In genomic region chr10:6382081-6382480, GRCh38 we compare ENCODE assay signal across 8 cellular contexts.
DNase-seq lines count a peak whose midpoint lies in the region; ATAC-seq, FAIRE-seq and TF ChIP-seq lines count a peak whose summit lies in the region.

No MANE protein-coding gene starts in this region.

- no peaks in the 10 kb centered on the region for H4K20me1 ChIP-seq in PC-3 (ENCODE audit: low read length)

- no TSS peak for BruUV-seq in PC-3 (replicated peaks; lab: Mats Ljungman, UMichigan)

- no peaks in the 10 kb centered on the region; the same call in 1 of the 2 replicates for H3K4me1 ChIP-seq in PC-3 (ENCODE audit: insufficient read depth, low read length)

- CTCF ChIA-PET in activated naive CD4-positive, alpha-beta T cell treated with anti-CD3 and anti-CD28 coated beads for 36 hours (lab: Charles Lee), result interaction anchor here (0.6 to 3.0 kb wide), 4 partner anchors 13 to 183 kb away, joined by 3 to 19 read pairs (median 4); no protein-coding TSS in a partner anchor
- CTCF ChIA-PET in PC-3 (lab: Charles Lee), result no interaction called here

- peak overlapping the region; percentile 38 for H3K4me3 Mint-ChIP-seq in activated naive CD4-positive, alpha-beta T cell treated with anti-CD3 and anti-CD28 coated beads for 36 hours

- POLR2A ChIA-PET in PC-3 (lab: Charles Lee; ENCODE audit: unreplicated experiment), result no interaction called here

- H3K9me3 ChIP-seq in PC-3 (ENCODE audit: low read length), result no peaks in the 10 kb centered on the region

- ATAC-seq in GM19328 (IDR thresholded peaks at IDR 0.05; ENCODE audit: unreplicated experiment), result peak; percentile 73
- ATAC-seq in PC-3, result no peak

- no peaks in the 10 kb centered on the region for H3K27me3 Mint-ChIP-seq in activated naive CD4-positive, alpha-beta T cell treated with anti-CD3 and anti-CD28 coated beads for 36 hours (ENCODE audit: low read depth)

- H3K27ac Mint-ChIP-seq in activated naive CD4-positive, alpha-beta T cell treated with anti-CD3 and anti-CD28 coated beads for 36 hours, result peak overlapping the region; percentile 70

- peaks cover 35% of the 10 kb centered on the region for H3K9me3 Mint-ChIP-seq in activated naive CD4-positive, alpha-beta T cell treated with anti-CD3 and anti-CD28 coated beads for 36 hours

- intact Hi-C loops in activated naive CD4-positive, alpha-beta T cell treated with anti-CD3 and anti-CD28 coated beads for 36 hours (cut with micrococcal nuclease), result loop anchor here (1.0 kb wide), 2 partner anchors 34 to 112 kb away; no protein-coding TSS in a partner anchor
- intact Hi-C loops in PC-3 (cut with micrococcal nuclease), result no loop called here

- peak; percentile 78 for DNase-seq in KG1 (lab: John Stamatoyannopoulos, UW)
- peak; percentile 80 for DNase-seq in activated naive CD4-positive, alpha-beta T cell treated with anti-CD3 and anti-CD28 coated beads for 36 hours
- peak; percentile 58 for DNase-seq in midbrain (lab: John Stamatoyannopoulos, UW)
- no peak for DNase-seq in PC-3
- DNase-seq in SKM-1 treated with dmso at 0.1 percent for 144 hours (lab: John Stamatoyannopoulos, UW; ENCODE audit: unreplicated experiment), result no peak
- DNase-seq in NCI-H2107 treated with DMSO at 0.1 percent for 48 hours (lab: John Stamatoyannopoulos, UW; ENCODE audit: unreplicated experiment), result no peak
- no peak for DNase-seq in HTR-8/SVneo (ENCODE audit: insufficient read length, low spot score)

- no peaks in the 10 kb centered on the region for H3K79me2 ChIP-seq in PC-3 (ENCODE audit: low read length)

- H3K36me3 ChIP-seq in PC-3 (ENCODE audit: low read depth, low read length), result no peaks in the 10 kb centered on the region

- H3F3A ChIP-seq in PC-3 (ENCODE audit: low read length, unreplicated experiment), result no peaks in the 10 kb centered on the region

- no peak overlapping the region for H3K4me3 ChIP-seq in PC-3 (ENCODE audit: low read length)

- FAIRE-seq in HTR-8/SVneo (lab: Jason Lieb, UNC), result no peak

- H3K4me2 ChIP-seq in PC-3 (ENCODE audit: low read length), result no peak overlapping the region

- H3K4me1 Mint-ChIP-seq in activated naive CD4-positive, alpha-beta T cell treated with anti-CD3 and anti-CD28 coated beads for 36 hours (ENCODE audit: low read depth), result peaks cover 27% of the 10 kb centered on the region

- no peaks in the 10 kb centered on the region for H3K27me3 ChIP-seq in PC-3 (ENCODE audit: low read length)

- no peak overlapping the region for H3K27ac ChIP-seq in PC-3 (ENCODE audit: low read length)

- no peak overlapping the region for H2AFZ ChIP-seq in PC-3 (ENCODE audit: low read length)

- H3K9me2 ChIP-seq in PC-3 (replicated peaks; ENCODE audit: low read length), result no peaks in the 10 kb centered on the region

- TF ChIP-seq CTCF in PC-3 (conservative IDR thresholded peaks at IDR 0.05; ENCODE audit: low read depth, low read length), result no peak

- H3K36me3 Mint-ChIP-seq in activated naive CD4-positive, alpha-beta T cell treated with anti-CD3 and anti-CD28 coated beads for 36 hours (ENCODE audit: low read depth), result peaks cover 25% of the 10 kb centered on the region

- no peak overlapping the region for H3K9ac ChIP-seq in PC-3 (ENCODE audit: low read length)

Comparison
In these comparisons a context has a peak if more than half of its experiments do, and no peak if none do; other contexts are left out.
1. DNase-seq: peak in KG1 (single experiment), activated naive CD4-positive, alpha-beta T cell treated with anti-CD3 and anti-CD28 coated beads for 36 hours (single experiment) and midbrain (single experiment); none in PC-3 (single experiment), SKM-1 treated with dmso at 0.1 percent for 144 hours (single experiment), NCI-H2107 treated with DMSO at 0.1 percent for 48 hours (single experiment) and HTR-8/SVneo (single experiment).